In the genomic region with DNA sequence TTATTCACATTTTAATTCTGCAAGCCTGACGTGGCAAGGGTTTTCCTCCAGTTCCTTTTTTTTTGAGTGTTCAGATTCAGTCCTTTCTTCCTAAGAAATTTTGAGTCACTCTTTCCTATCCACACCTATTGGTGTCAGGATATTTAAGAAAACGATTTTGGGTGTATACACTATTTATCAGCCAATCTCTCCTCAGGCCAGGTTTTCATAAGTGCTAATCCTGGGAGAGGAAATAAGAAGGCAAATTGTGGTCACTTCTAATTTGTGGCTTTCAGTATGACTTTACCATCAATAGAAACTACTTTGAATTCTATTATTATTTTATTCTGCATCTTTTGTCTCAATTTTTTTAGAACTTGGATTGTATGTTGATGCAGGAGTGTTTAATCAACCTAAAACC, we compare ENCODE assay signal across 23 cellular contexts.
"Had no signal": no experiment of that assay in that cellular context is flagged by ENCODE, and none has a peak within 500 bp of the region (broad histone marks: within the 10 kb centered on the region; RNA-seq: fewer than 3 reads in every experiment).

No MANE protein-coding gene starts in this region.

- H3K36me3 ChIP-seq: left ventricle myocardium inferior, neural progenitor cell, ovary, right atrium auricular region, right lobe of liver, suprapubic skin, thoracic aorta, tibial artery, upper lobe of right lung had no signal

- H3K4me1 ChIP-seq: left ventricle myocardium inferior, neural progenitor cell, right atrium auricular region, right lobe of liver, suprapubic skin, tibial artery, upper lobe of right lung had no signal

- H3K9me3 ChIP-seq: ovary, right atrium auricular region, right lobe of liver, suprapubic skin, thoracic aorta, tibial artery, upper lobe of right lung had no signal

- H3K4me2 ChIP-seq: neural progenitor cell, smooth muscle cell had no signal

- H3K27ac ChIP-seq: left ventricle myocardium inferior, neural progenitor cell, ovary, right atrium auricular region, right lobe of liver, suprapubic skin, thoracic aorta, tibial artery, upper lobe of right lung had no signal

- H3K27me3 ChIP-seq: neural progenitor cell, ovary, right atrium auricular region, right lobe of liver, suprapubic skin, tibial artery, upper lobe of right lung had no signal

- H3K4me3 ChIP-seq: left ventricle myocardium inferior, lung, neural progenitor cell, ovary, right atrium auricular region, right lobe of liver, smooth muscle cell, suprapubic skin, thoracic aorta, tibial artery, upper lobe of right lung had no signal

- H3K9ac ChIP-seq: neural progenitor cell had no signal

- ATAC-seq: natural killer cell; right lobe of liver; stimulated activated memory B cell treated with anti-CD40 and anti-IgM and Interleukin-4, amounts not matched to agents 10 μg/mL and 1 μg/mL and 100 μg/mL, for 72 hours; upper lobe of right lung had no signal

- DNase-seq: hypothalamus; islet precursor cell; left ventricle myocardium inferior; mesendoderm; naive B cell; natural killer cell; nephron progenitor cell; ovary; right lobe of liver; stimulated activated CD4-positive, alpha-beta T cell treated with anti-CD3 and anti-CD28 coated beads, Interleukin-1b, Interleukin-23, amount 100 ng/mL, for 48 hours; stimulated activated CD4-positive, alpha-beta T cell treated with anti-CD3 and anti-CD28 coated beads, Interleukin-2, amount 100 ng/mL, for 48 hours; stimulated activated CD4-positive, alpha-beta T cell treated with anti-CD3 and anti-CD28 coated beads, Interleukin-4, amount 100 ng/mL, for 4 hours; stimulated activated CD8-positive, alpha-beta memory T cell treated with anti-CD3 and anti-CD28 coated beads, Interleukin-4, amount 100 ng/mL, for 48 hours; tibial artery; trophoblast cell; upper lobe of right lung had no signal

- H2AFZ ChIP-seq: neural progenitor cell had no signal
